4 cellular contexts compared by ENCODE assay signal in genomic region chr1:63356234-63356633, GRCh38. TPM values are rescaled to one million over a fixed set of nuclear protein-coding genes. Genes with fewer than 3 reads are reported as not detected.
"Had no signal": no experiment of that assay in that cellular context is flagged by ENCODE, and none has a peak within 500 bp of the region (broad histone marks: within the 10 kb centered on the region; RNA-seq: fewer than 3 reads in every experiment).

No MANE protein-coding gene starts in this region.

RNA-seq across cellular contexts. Expression of gene FOXD3, which starts 33.9 kb away (rescaled TPM):
- total RNA-seq: PC-3, PC-9, Peyer's patch, T-cell had no signal
